Comparison of ENCODE assay signal across 7 cellular contexts in genomic region chr16:16593145-16593842, GRCh38.
A peak's percentile ranks its signal among the peaks of the same experiment; 100 is the strongest.
DNase-seq lines count a peak whose midpoint lies in the region; ATAC-seq, FAIRE-seq and TF ChIP-seq lines count a peak whose summit lies in the region.
"Not testable (repeated sequence)": the region's sequence is repeated elsewhere in the genome, so short reads cannot be mapped to it uniquely, and the experiment has no call there.

No MANE protein-coding gene starts in this region.

- not testable (repeated sequence) for H3K27ac Mint-ChIP-seq in activated CD8-positive, alpha-beta T cell treated with anti-CD3 and anti-CD28 coated beads, Interleukin-2, amount 10 ng/mL, durations not matched to agents 7 days and 5 days

- H3K79me2 ChIP-seq in keratinocyte (ENCODE audit: control insufficient read depth, insufficient read depth, low read length), result not testable (repeated sequence)

- POLR2A ChIA-PET in activated CD8-positive, alpha-beta T cell treated with anti-CD3 and anti-CD28 coated beads, Interleukin-2, amount 10 ng/mL, durations not matched to agents 7 days and 5 days (lab: Charles Lee), result not testable (repeated sequence)

- dilution Hi-C loops in keratinocyte (cut with MboI; ENCODE audit: extremely low pct_ligation_motif_present, low sequenced_read_pairs), result not testable (repeated sequence)

- peak; percentile 72 for ATAC-seq in activated CD8-positive, alpha-beta T cell treated with anti-CD3 and anti-CD28 coated beads, Interleukin-2, amount 10 ng/mL, durations not matched to agents 7 days and 5 days

- H3K9me3 ChIP-seq in HUES48 (ENCODE audit: control insufficient read depth, insufficient read depth, low read length); keratinocyte (ENCODE audit: control insufficient read depth, low read depth, low read length): not testable (repeated sequence)

- H3K9ac ChIP-seq in HUES48 (ENCODE audit: low read depth, low read length); keratinocyte (ENCODE audit: control insufficient read depth, extremely low read depth, insufficient read depth, low read length): not testable (repeated sequence)

- peak; percentile 84 for FAIRE-seq in GM12891 (lab: Jason Lieb, UNC)
- FAIRE-seq in keratinocyte (lab: Jason Lieb, UNC), result not testable (repeated sequence)

- H4K20me1 ChIP-seq in keratinocyte (ENCODE audit: control insufficient read depth, extremely low read depth, insufficient read depth, low read length), result not testable (repeated sequence)

- H3K4me1 ChIP-seq in HUES48 (ENCODE audit: control insufficient read depth, insufficient read depth, low read length); keratinocyte (ENCODE audit: control insufficient read depth, extremely low read depth, insufficient read depth, low read length): not testable (repeated sequence)

- H3K4me3 Mint-ChIP-seq in activated CD8-positive, alpha-beta T cell treated with anti-CD3 and anti-CD28 coated beads, Interleukin-2, amount 10 ng/mL, durations not matched to agents 7 days and 5 days, result not testable (repeated sequence)

- H3K4me3 ChIP-seq in HUES48 (ENCODE audit: low read depth, low read length), result peak overlapping the region; percentile 46
- H3K4me3 ChIP-seq in keratinocyte (ENCODE audit: control insufficient read depth in 2 of 3, extremely low read depth in 1 of 3, insufficient read depth in 2 of 3, low read depth in 1 of 3, low read length in 3 of 3), result not testable (repeated sequence)

- TF ChIP-seq POLR2A in GM12891 (IDR thresholded peaks at IDR 0.05; ENCODE audit: low read depth, low read length), result not testable (repeated sequence)

- H3K27me3 Mint-ChIP-seq in activated CD8-positive, alpha-beta T cell treated with anti-CD3 and anti-CD28 coated beads, Interleukin-2, amount 10 ng/mL, durations not matched to agents 7 days and 5 days (ENCODE audit: low read depth), result not testable (repeated sequence)

- not testable (repeated sequence) for H3K36me3 ChIP-seq in HUES48 (ENCODE audit: control insufficient read depth, insufficient read depth, low read length); keratinocyte (ENCODE audit: control insufficient read depth in 2 of 2, extremely low read depth in 1 of 2, insufficient read depth in 2 of 2, low read length in 2 of 2)

- H3K36me3 Mint-ChIP-seq in activated CD8-positive, alpha-beta T cell treated with anti-CD3 and anti-CD28 coated beads, Interleukin-2, amount 10 ng/mL, durations not matched to agents 7 days and 5 days (ENCODE audit: low read depth), result not testable (repeated sequence)

- CTCF ChIA-PET in activated CD8-positive, alpha-beta T cell treated with anti-CD3 and anti-CD28 coated beads, Interleukin-2, amount 10 ng/mL, durations not matched to agents 7 days and 5 days (lab: Charles Lee), result interaction anchor here (0.7 kb wide), 1 partner anchor 986 kb away, joined by 3 read pairs; no protein-coding TSS in a partner anchor

- not testable (repeated sequence) for H3K27me3 ChIP-seq in HUES48 (ENCODE audit: control insufficient read depth, insufficient read depth, low read length); keratinocyte (ENCODE audit: control insufficient read depth, extremely low read depth, insufficient read depth, low read length)

- not testable (repeated sequence) for DNase-seq in GM12891 (ENCODE audit: insufficient read length, low spot score); keratinocyte (ENCODE audit: low read depth, low spot score)
- peak; percentile 65 for DNase-seq in OCI-M1 (lab: John Stamatoyannopoulos, UW)
- peak; percentile 68 for DNase-seq in activated CD8-positive, alpha-beta T cell treated with anti-CD3 and anti-CD28 coated beads, Interleukin-2, amount 10 ng/mL, durations not matched to agents 7 days and 5 days
- DNase-seq in central memory CD4-positive, alpha-beta T cell, result peak; percentile 22
- DNase-seq in stimulated activated CD4-positive, alpha-beta T cell treated with anti-CD3 and anti-CD28 coated beads, Interleukin-12 subunit alpha, Interleukin-12 subunit beta, amount 100 ng/mL, for 24 hours (ENCODE audit: low read depth in 2 of 2), result peak; percentile 9 to 36

- H3K27ac ChIP-seq in HUES48 (ENCODE audit: low read depth, low read length); keratinocyte (ENCODE audit: control insufficient read depth, insufficient read depth, low read length): not testable (repeated sequence)

- H2AFZ ChIP-seq in keratinocyte (ENCODE audit: control insufficient read depth, low read length), result not testable (repeated sequence)

- not testable (repeated sequence) for H3K9me3 Mint-ChIP-seq in activated CD8-positive, alpha-beta T cell treated with anti-CD3 and anti-CD28 coated beads, Interleukin-2, amount 10 ng/mL, durations not matched to agents 7 days and 5 days (ENCODE audit: insufficient read depth)

- not testable (repeated sequence) for H3K9me1 ChIP-seq in keratinocyte (ENCODE audit: control insufficient read depth, extremely low read depth, insufficient read depth, low read length)

- peak; percentile 16 to 41 (median 38) for TF ChIP-seq CTCF in keratinocyte (optimal IDR thresholded peaks at IDR 0.05 in 1 of 3, IDR thresholded peaks at IDR 0.05 in 1 of 3, conservative IDR thresholded peaks at IDR 0.05 in 1 of 3; ENCODE audit: extremely low read depth in 1 of 3, insufficient read depth in 2 of 3, low read length in 3 of 3)

- H3K4me1 Mint-ChIP-seq in activated CD8-positive, alpha-beta T cell treated with anti-CD3 and anti-CD28 coated beads, Interleukin-2, amount 10 ng/mL, durations not matched to agents 7 days and 5 days (ENCODE audit: low read depth), result peaks cover 28% of the 10 kb centered on the region

- H3K4me2 ChIP-seq in keratinocyte (ENCODE audit: control insufficient read depth, extremely low read depth, insufficient read depth, low read depth, low read length), result not testable (repeated sequence)
